In genomic region chr11:66222358-66223149, GRCh38 we compare ENCODE assay signal across 1 cellular context.
TF ChIP-seq lines count a peak whose summit lies in the region.

No MANE protein-coding gene starts in this region.

TF ChIP-seq in HepG2, 621 proteins besides CTCF, POLR2A, EP300 and RAD21 (continued from another document and continues in another):
- TF ChIP-seq ZBTB4 (CRISPR knock-in tag; IDR thresholded peaks at IDR 0.05; ENCODE audit: borderline replicate concordance) (no peak), ZNF644 (CRISPR knock-in tag; IDR thresholded peaks at IDR 0.05; ENCODE audit: low read depth) (no peak), ZNF446 (CRISPR knock-in tag; IDR thresholded peaks at IDR 0.05) (no peak), MXI1 (IDR thresholded peaks at IDR 0.05; ENCODE audit: borderline replicate concordance, low read depth, low read length) (peak; percentile 79; the same call in 1 of the 3 replicates), HMGXB4 (CRISPR knock-in tag; IDR thresholded peaks at IDR 0.05; ENCODE audit: borderline replicate concordance in 1 of 2, low read depth in 1 of 2) (peak; percentile 81 to 96), ZFP36L2 (CRISPR knock-in tag; IDR thresholded peaks at IDR 0.05) (peak; percentile 41; the same call in 1 of the 2 replicates), ZNF264 (CRISPR knock-in tag; IDR thresholded peaks at IDR 0.05) (no peak), RNF2 (conservative IDR thresholded peaks at IDR 0.05; ENCODE audit: low read depth) (no peak), RORA (CRISPR knock-in tag; IDR thresholded peaks at IDR 0.05) (no peak), MLX (CRISPR knock-in tag; IDR thresholded peaks at IDR 0.05) (0 out of 2 replicates have a peak, but pooled peaks have one; percentile 27), ZNF10 (CRISPR knock-in tag; IDR thresholded peaks at IDR 0.05; ENCODE audit: borderline replicate concordance, low read depth) (no peak), ZNF766 (CRISPR knock-in tag; IDR thresholded peaks at IDR 0.05; ENCODE audit: borderline replicate concordance) (0 out of 2 replicates have a peak, but pooled peaks have one; percentile 33), MEIS2 (CRISPR knock-in tag; IDR thresholded peaks at IDR 0.05) (0 out of 2 replicates have a peak, but pooled peaks have one; percentile 46), ZBTB7A (CRISPR knock-in tag; IDR thresholded peaks at IDR 0.05) (no peak), TOPORS (CRISPR knock-in tag; IDR thresholded peaks at IDR 0.05) (no peak), ZNF282 (IDR thresholded peaks at IDR 0.05; ENCODE audit: partially characterized antibody) (no peak), MEF2D (CRISPR knock-in tag; IDR thresholded peaks at IDR 0.05) (no peak), ZNF503 (CRISPR knock-in tag; IDR thresholded peaks at IDR 0.05) (no peak), SKI (IDR thresholded peaks at IDR 0.05; ENCODE audit: partially characterized antibody) (no peak), ZNF225 (CRISPR knock-in tag; IDR thresholded peaks at IDR 0.05) (no peak), ZFYVE20 (CRISPR knock-in tag; IDR thresholded peaks at IDR 0.05; ENCODE audit: borderline replicate concordance, low read depth) (no peak), RARA (CRISPR knock-in tag; IDR thresholded peaks at IDR 0.05) (peak; percentile 46), SALL2 (CRISPR knock-in tag; IDR thresholded peaks at IDR 0.05) (peak; percentile 54; the same call in 1 of the 2 replicates), ZNF451 (CRISPR knock-in tag; IDR thresholded peaks at IDR 0.05) (no peak), THAP7 (CRISPR knock-in tag; IDR thresholded peaks at IDR 0.05) (no peak), THAP8 (CRISPR knock-in tag; IDR thresholded peaks at IDR 0.05; ENCODE audit: borderline replicate concordance) (no peak), CERS6 (CRISPR knock-in tag; IDR thresholded peaks at IDR 0.05) (no peak), ZNF800 (CRISPR knock-in tag; IDR thresholded peaks at IDR 0.05) (no peak), IRF2 (CRISPR knock-in tag; IDR thresholded peaks at IDR 0.05) (peak; percentile 82), ZNF205 (CRISPR knock-in tag; IDR thresholded peaks at IDR 0.05) (no peak), AGO1 (IDR thresholded peaks at IDR 0.05; ENCODE audit: low read depth, low read length, poor library complexity, severe bottlenecking) (no peak), ZNF230 (CRISPR knock-in tag; IDR thresholded peaks at IDR 0.05) (no peak), ZMYM2 (CRISPR knock-in tag; IDR thresholded peaks at IDR 0.05) (no peak), ZNF713 (CRISPR knock-in tag; IDR thresholded peaks at IDR 0.05) (no peak), U2AF1 (optimal IDR thresholded peaks at IDR 0.05; ENCODE audit: low read depth, low read length) (no peak), ZNF18 (CRISPR knock-in tag; IDR thresholded peaks at IDR 0.05; ENCODE audit: insufficient replicate concordance) (no peak), TAF1 (CRISPR knock-in tag; IDR thresholded peaks at IDR 0.05) (no peak), ATF7 (IDR thresholded peaks at IDR 0.05) (no peak), ATF7 (CRISPR knock-in tag; IDR thresholded peaks at IDR 0.05) (no peak), ZNF367 (CRISPR knock-in tag; IDR thresholded peaks at IDR 0.05; ENCODE audit: borderline replicate concordance) (no peak), JUN (CRISPR knock-in tag; IDR thresholded peaks at IDR 0.05) (no peak), CCAR2 (optimal IDR thresholded peaks at IDR 0.05; ENCODE audit: low read depth, low read length) (no peak), ZNF343 (CRISPR knock-in tag; IDR thresholded peaks at IDR 0.05) (no peak), PRDM10 (CRISPR knock-in tag; IDR thresholded peaks at IDR 0.05; ENCODE audit: low read depth) (no peak; the same call in 1 of the 2 replicates), GPBP1L1 (CRISPR knock-in tag; IDR thresholded peaks at IDR 0.05) (no peak)
